Comparison of ENCODE assay signal across 13 cellular contexts in genomic region chr6:121670511-121670910, GRCh38.
"Had no signal": no experiment of that assay in that cellular context is flagged by ENCODE, and none has a peak within 500 bp of the region (broad histone marks: within the 10 kb centered on the region; RNA-seq: fewer than 3 reads in every experiment).

No MANE protein-coding gene starts in this region.

- H3K27ac ChIP-seq: gastrocnemius medialis, prostate gland, thoracic aorta had no signal

- H3K4me2 ChIP-seq: smooth muscle cell had no signal

- H3K27me3 ChIP-seq: gastrocnemius medialis had no signal

- H3K4me3 ChIP-seq: gastrocnemius medialis, lung, prostate gland, smooth muscle cell, thoracic aorta had no signal

- DNase-seq: activated CD4-positive, alpha-beta T cell treated with anti-CD3 and anti-CD28 coated beads, Interleukin-2, amount 50 U/mL, for 1 hour; activated naive CD4-positive, alpha-beta T cell; activated naive CD8-positive, alpha-beta T cell treated with anti-CD3 and anti-CD28 coated beads, Interleukin-2, amount 10 ng/mL, durations not matched to agents 7 days and 5 days; anterior cingulate cortex; erythroblast; gastrocnemius medialis; midbrain; right cardiac atrium had no signal

- H3K9me3 ChIP-seq: gastrocnemius medialis, prostate gland, thoracic aorta had no signal

- H3K4me1 ChIP-seq: gastrocnemius medialis, prostate gland had no signal

- H3K36me3 ChIP-seq: gastrocnemius medialis, prostate gland, thoracic aorta had no signal

- FAIRE-seq: islet of Langerhans had no signal
